ENCODE assay signal across 18 cellular contexts in genomic region chr2:99088017-99088416, GRCh38. TPM values are rescaled to one million over a fixed set of nuclear protein-coding genes. Genes with fewer than 3 reads are reported as not detected.
DNase-seq lines count a peak whose midpoint lies in the region; ATAC-seq, FAIRE-seq and TF ChIP-seq lines count a peak whose summit lies in the region.
"Had no signal": no experiment of that assay in that cellular context is flagged by ENCODE, and none has a peak within 500 bp of the region (broad histone marks: within the 10 kb centered on the region; RNA-seq: fewer than 3 reads in every experiment).

No MANE protein-coding gene starts in this region.

- no peak overlapping the region for H3K9ac ChIP-seq in GM12878 (ENCODE audit: control insufficient read depth, insufficient read depth, low read length)

- no peak for TF ChIP-seq RAD21 in GM12878 (IDR thresholded peaks at IDR 0.05; ENCODE audit: insufficient read depth, low read depth, low read length)

- H3K9me3 ChIP-seq in GM12878 (replicated peaks; ENCODE audit: control insufficient read depth, insufficient read depth, low read length) = no peaks in the 10 kb centered on the region; the same call in 2 of the 3 replicates
- H3K9me3 ChIP-seq: right atrium auricular region, transverse colon had no signal

- H3K4me2 ChIP-seq in GM12878 (ENCODE audit: control insufficient read depth, insufficient read depth) = no peak overlapping the region

- H3K4me1 ChIP-seq in GM12878 (ENCODE audit: control insufficient read depth, insufficient read depth, low read length) = peaks cover 4% of the 10 kb centered on the region; the same call in 1 of the 2 replicates
- H3K4me1 ChIP-seq: right atrium auricular region, transverse colon had no signal

- 0% methylated on average over 1 of the region's 1 CpG for WGBS in GM12878 (ENCODE audit: insufficient coverage, insufficient replicate concordance, low lambda C conversion rate, missing lambda C conversion rate)

- BruUV-seq in GM12878 (replicated peaks; lab: Mats Ljungman, UMichigan) = no TSS peak

- TF ChIP-seq CTCF in GM13977 (IDR thresholded peaks at IDR 0.05; ENCODE audit: extremely low read depth, insufficient read depth, missing control alignments) = no peak
- no peak for TF ChIP-seq CTCF in GM12878 (IDR thresholded peaks at IDR 0.05 in 2 of 3, conservative IDR thresholded peaks at IDR 0.05 in 1 of 3; ENCODE audit: control insufficient read depth in 2 of 3, extremely low read depth in 1 of 3, insufficient read depth in 1 of 3, low read depth in 3 of 3, low read length in 3 of 3)

- peak; percentile 75 for ATAC-seq in GM21529 (IDR thresholded peaks at IDR 0.05; ENCODE audit: unreplicated experiment)
- peak; percentile 57 for ATAC-seq in HG03442 (IDR thresholded peaks at IDR 0.05; ENCODE audit: unreplicated experiment)
- ATAC-seq in GM12878 = peak; percentile 72
- no peak for ATAC-seq in HG03460 (IDR thresholded peaks at IDR 0.05; ENCODE audit: unreplicated experiment)

- RAD21 ChIA-PET in GM12878 (lab: Charles Lee; ENCODE audit: unreplicated experiment) = no interaction called here

- peak in 1 of 2 experiments; percentile 46; a peak in 1 of 4 replicates for TF ChIP-seq EP300 in GM12878 (IDR thresholded peaks at IDR 0.05; ENCODE audit: borderline replicate concordance in 1 of 2, control insufficient read depth in 1 of 2, low read depth in 2 of 2, low read length in 2 of 2)

- H3K27ac ChIP-seq in GM12878 (ENCODE audit: control insufficient read depth, insufficient read depth) = no peak overlapping the region
- H3K27ac ChIP-seq: right atrium auricular region, transverse colon had no signal

- no peak overlapping the region for H3K4me3 ChIP-seq in GM12878
- H3K4me3 ChIP-seq: right atrium auricular region, transverse colon had no signal

- CTCF ChIA-PET in GM12878 (lab: Yijun Ruan, JAX) = interaction anchor here (1.8 kb wide), 1 partner anchor 8 kb away, joined by 4 read pairs; no protein-coding TSS in a partner anchor

- in situ Hi-C loops in GM13977 (cut with MboI; ENCODE audit: low pct_unique_long_range_greater_than_20kb, low sequenced_read_pairs, unreplicated experiment) = no loop called here
- in situ Hi-C loops in GM12878 (cut with MboI) = no loop called here

- no peak overlapping the region for H2AFZ ChIP-seq in GM12878 (ENCODE audit: control insufficient read depth, low read depth, low read length)

- no peak for TF ChIP-seq POLR2A in GM12878 (IDR thresholded peaks at IDR 0.05; ENCODE audit: low read depth, low read length)

- intact Hi-C loops in GM12878 (cut with micrococcal nuclease; ENCODE audit: unreplicated experiment) = loop anchor here (5.0 kb wide), 3 partner anchors 89 to 404 kb away; partner anchors contain the start of genes EIF5B, REV1 and TXNDC9

- no peaks in the 10 kb centered on the region for H3K79me2 ChIP-seq in GM12878 (ENCODE audit: control insufficient read depth, insufficient read depth, low read length)

- peak; percentile 29 for DNase-seq in GM13977 (ENCODE audit: low spot score)
- no peak for DNase-seq in GM12878 (ENCODE audit: low read depth, low spot score)
- no peak for DNase-seq in NCI-H2107 treated with DMSO at 0.1 percent for 48 hours (lab: John Stamatoyannopoulos, UW; ENCODE audit: unreplicated experiment)
- DNase-seq in iPS-NIHi11 (ENCODE audit: low spot score) = no peak
- no peak for DNase-seq in NCI-H82 (lab: John Stamatoyannopoulos, UW)
- DNase-seq: activated naive CD4-positive, alpha-beta T cell treated with anti-CD3 and anti-CD28 coated beads for 36 hours; foreskin fibroblast; mammary epithelial cell; NCI-H187 treated with DMSO at 0.1 percent for 48 hours; NCI-H526; SHP77; stimulated activated CD4-positive, alpha-beta T cell treated with anti-CD3 and anti-CD28 coated beads, Interleukin-4, amount 100 ng/mL, for 1 hour; transverse colon had no signal

- POLR2A ChIA-PET in GM12878 (lab: Charles Lee) = no interaction called here

- no peaks in the 10 kb centered on the region for H3K36me3 ChIP-seq in GM12878 (ENCODE audit: control insufficient read depth in 2 of 2, insufficient read depth in 2 of 2, low read length in 1 of 2)
- H3K36me3 ChIP-seq: right atrium auricular region, transverse colon had no signal

- H3K27me3 ChIP-seq in GM12878 (replicated peaks in 1 of 2; ENCODE audit: control insufficient read depth in 2 of 2, insufficient read depth in 2 of 2, low read length in 1 of 2) = no peaks in the 10 kb centered on the region
- H3K27me3 ChIP-seq: right atrium auricular region, transverse colon had no signal

- FAIRE-seq in GM12878 (lab: Jason Lieb, UNC) = no peak
- FAIRE-seq: bronchial epithelial cell had no signal

- H4K20me1 ChIP-seq in GM12878 (ENCODE audit: control insufficient read depth, insufficient read depth) = no peaks in the 10 kb centered on the region

- SMC1A ChIA-PET in GM12878 (lab: Charles Lee; ENCODE audit: uncharacterized antibody, unreplicated experiment) = interaction anchor here (1.0 kb wide), 1 partner anchor 22 kb away, joined by 3 read pairs; no protein-coding TSS in a partner anchor

TF ChIP-seq in GM12878, 131 proteins besides CTCF, POLR2A, EP300 and RAD21 (continues in another document):
- TF ChIP-seq SRF (IDR thresholded peaks at IDR 0.05; ENCODE audit: low read depth in 2 of 2, low read length in 2 of 2) = no peak
- no peak for TF ChIP-seq NBN (IDR thresholded peaks at IDR 0.05)
- peak; percentile 71 for TF ChIP-seq MLLT1 (IDR thresholded peaks at IDR 0.05)
- TF ChIP-seq CBFB (IDR thresholded peaks at IDR 0.05; ENCODE audit: low read depth) = peak; percentile 78
- TF ChIP-seq RUNX3 (IDR thresholded peaks at IDR 0.05; ENCODE audit: low read length) = peak; percentile 96
- TF ChIP-seq MTA2 (IDR thresholded peaks at IDR 0.05; ENCODE audit: low read depth) = peak; percentile 56; the same call in 1 of the 2 replicates
- peak; percentile 30 for TF ChIP-seq SKIL (IDR thresholded peaks at IDR 0.05; ENCODE audit: low read depth, poor library complexity, severe bottlenecking)
- peak; percentile 45 for TF ChIP-seq MEF2B (IDR thresholded peaks at IDR 0.05; ENCODE audit: partially characterized antibody, poor library complexity, severe bottlenecking)
- TF ChIP-seq RELB (IDR thresholded peaks at IDR 0.05; ENCODE audit: low read depth) = 0 out of 2 replicates have a peak, but pooled peaks have one; percentile 17
- TF ChIP-seq POLR2AphosphoS5 (IDR thresholded peaks at IDR 0.05; ENCODE audit: low read length) = no peak

RNA-seq across cellular contexts. Expression of gene C2orf15, which starts 53.5 kb away (rescaled TPM):
- total RNA-seq in GM12878 (2013; cell fraction: nucleolus; rRNA removed) = 0.96 and 1.6 TPM in 2 replicates
- total RNA-seq in GM12878 (2014; rRNA removed) (2.6 and 4.0 TPM in 2 replicates), GM12878 (2014; rRNA removed; fragmentation: Illumina TruSeq; extraction: Trizol) (2.8 and 3.4 TPM in 2 replicates), GM12878 (2021) (1.1 and 1.5 TPM in 2 replicates)
- 0.76 TPM for polyA plus RNA-seq in GM12878 (2011; ENCODE audit: low read depth)
- polyA plus RNA-seq in GM12878 (2011; rRNA removed) (2.1 and 3.6 TPM in 2 replicates), GM12878 (2014; fragmentation: Illumina TruSeq; extraction: Trizol) (2.1 and 3.1 TPM in 2 replicates), GM12878 (2014; fragmentation: Nextera tagmentation; extraction: Ambion mirVana) (1 to 10 TPM; 1.7 to 2.3 TPM), GM12878 (2014; rRNA removed) (1.4 and 1.6 TPM in 2 replicates), GM12878 (2016; fragmentation: Nextera tagmentation; extraction: Ambion mirVana) (1 to 10 TPM; 2.8 to 3.4 TPM)
- 0.99 and 1.5 TPM in 2 replicates for polyA plus RNA-seq in GM12878 (2011; cell fraction: cytosol; rRNA removed)
- 0.41 and 0.45 TPM in 2 replicates for polyA plus RNA-seq in GM12878 (2011; cell fraction: nucleus; rRNA removed)
- polyA plus RNA-seq in GM12878 (2012) = 2.0 and 2.3 TPM in 2 replicates
- polyA minus RNA-seq in GM12878 (2011; rRNA and poly(A)+ RNA removed) = 1.1 and 1.2 TPM in 2 replicates
- 2.9 TPM in 1 of 2 replicates, not detected in the other for polyA minus RNA-seq in GM12878 (2011; cell fraction: cytosol; rRNA and poly(A)+ RNA removed)
- polyA minus RNA-seq in GM12878 (2011; cell fraction: nucleus; rRNA and poly(A)+ RNA removed) = 0.48 and 1.3 TPM in 2 replicates
- total RNA-seq: right atrium auricular region had no signal
